In genomic region chr17:79391808-79392233, GRCh38 we compare ENCODE assay signal across 8 cellular contexts.
DNase-seq lines count a peak whose midpoint lies in the region; ATAC-seq, FAIRE-seq and TF ChIP-seq lines count a peak whose summit lies in the region.

No MANE protein-coding gene starts in this region.

- H3K9me3 ChIP-seq in ascending aorta (no peaks in the 10 kb centered on the region), small intestine (ENCODE audit: control insufficient read depth, low read depth) (no peaks in the 10 kb centered on the region)

- intact Hi-C loops in ascending aorta (cut with DNase I), result loop anchor here (2.0 to 5.0 kb wide), 3 partner anchors 205 to 400 kb away; no protein-coding TSS in a partner anchor

- no peak for ATAC-seq in GM21786 (IDR thresholded peaks at IDR 0.05; ENCODE audit: unreplicated experiment)
- no peak for ATAC-seq in HG03457 (IDR thresholded peaks at IDR 0.05; ENCODE audit: unreplicated experiment)

- no peak overlapping the region for H3K4me3 ChIP-seq in ascending aorta
- H3K4me3 ChIP-seq in small intestine (ENCODE audit: low read depth in 1 of 2, low read length in 2 of 2), result no peak overlapping the region

- no peak overlapping the region for H3K27ac ChIP-seq in ascending aorta
- no peak overlapping the region for H3K27ac ChIP-seq in small intestine (ENCODE audit: low read depth in 1 of 2, low read length in 1 of 2)

- 3 to 5% (median 4%) methylated on average over 18 of the region's 18 CpGs for WGBS in small intestine, 3 donors

- H3K36me3 ChIP-seq in ascending aorta (no peaks in the 10 kb centered on the region), small intestine (ENCODE audit: control insufficient read depth in 2 of 2, insufficient read depth in 2 of 2, low read length in 2 of 2) (no peaks in the 10 kb centered on the region)

- no peak for FAIRE-seq in small intestine (lab: Jason Lieb, UNC)

- DNase-seq in NCI-H187 treated with DMSO at 0.1 percent for 48 hours (lab: John Stamatoyannopoulos, UW) (peak; percentile 38), T-helper 9 cell (peak; percentile 57), ascending aorta (ENCODE audit: low spot score in 2 of 2) (peak in 1 of 2 donors; percentile 84), hippocampal formation (lab: John Stamatoyannopoulos, UW) (peak; percentile 30 to 37), small intestine (peak; percentile 62)

- peak; percentile 88 for TF ChIP-seq CTCF in GM12874 (IDR thresholded peaks at IDR 0.05; ENCODE audit: insufficient read depth, low read depth, low read length)
- peak; percentile 78 to 92 (median 86) for TF ChIP-seq CTCF in ascending aorta (IDR thresholded peaks at IDR 0.05)

- H3K4me1 ChIP-seq in ascending aorta (no peaks in the 10 kb centered on the region), small intestine (ENCODE audit: control insufficient read depth in 2 of 2, insufficient read depth in 1 of 2, low read depth in 1 of 2, low read length in 1 of 2) (no peaks in the 10 kb centered on the region)

- H3K27me3 ChIP-seq in ascending aorta, result peaks cover 7% of the 10 kb centered on the region
- peaks cover 0 to 6% of the 10 kb centered on the region in 2 donors for H3K27me3 ChIP-seq in small intestine (ENCODE audit: control insufficient read depth in 2 of 2, insufficient read depth in 2 of 2, low read length in 2 of 2)
